In the genomic region with DNA sequence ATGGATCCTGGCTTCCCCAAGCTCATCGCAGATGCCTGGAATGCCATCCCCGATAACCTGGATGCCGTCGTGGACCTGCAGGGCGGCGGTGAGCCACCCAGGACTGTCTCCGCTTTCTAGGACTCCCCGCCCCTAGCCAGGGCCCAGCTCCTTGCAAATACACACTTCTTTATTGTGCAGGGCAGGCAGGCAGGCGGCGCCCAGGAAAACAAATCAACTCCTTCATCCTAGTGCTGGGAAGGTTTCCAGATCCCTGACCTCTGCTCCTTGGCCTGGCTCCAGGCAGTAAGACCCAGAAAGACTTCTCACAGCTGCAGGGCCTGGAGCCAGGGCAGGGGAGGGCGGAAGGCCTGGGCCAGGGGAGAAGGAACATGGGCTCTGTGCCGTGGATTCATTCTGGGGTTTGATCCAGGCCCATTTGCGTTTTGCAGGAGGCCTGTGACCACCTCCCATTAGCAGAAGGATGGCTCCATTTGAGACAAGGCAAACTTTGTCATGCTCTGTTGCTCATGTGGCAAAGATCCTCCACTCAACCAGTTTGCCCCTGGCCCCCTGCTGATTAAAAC, we compare ENCODE assay signal across 1 cellular context.
TF ChIP-seq lines count a peak whose summit lies in the region.

No MANE protein-coding gene starts in this region.

TF ChIP-seq in HepG2, 621 proteins besides CTCF, POLR2A, EP300 and RAD21 (continued from another document and continues in another):
- TF ChIP-seq, protein P1, sequence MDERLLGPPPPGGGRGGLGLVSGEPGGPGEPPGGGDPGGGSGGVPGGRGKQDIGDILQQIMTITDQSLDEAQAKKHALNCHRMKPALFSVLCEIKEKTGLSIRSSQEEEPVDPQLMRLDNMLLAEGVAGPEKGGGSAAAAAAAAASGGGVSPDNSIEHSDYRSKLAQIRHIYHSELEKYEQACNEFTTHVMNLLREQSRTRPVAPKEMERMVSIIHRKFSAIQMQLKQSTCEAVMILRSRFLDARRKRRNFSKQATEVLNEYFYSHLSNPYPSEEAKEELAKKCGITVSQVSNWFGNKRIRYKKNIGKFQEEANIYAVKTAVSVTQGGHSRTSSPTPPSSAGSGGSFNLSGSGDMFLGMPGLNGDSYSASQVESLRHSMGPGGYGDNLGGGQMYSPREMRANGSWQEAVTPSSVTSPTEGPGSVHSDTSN (CRISPR knock-in tag; IDR thresholded peaks at IDR 0.05): no peak
- TF ChIP-seq IRX3 (CRISPR knock-in tag; IDR thresholded peaks at IDR 0.05; ENCODE audit: borderline replicate concordance, low read depth): no peak
- no peak for TF ChIP-seq ZSCAN21 (CRISPR knock-in tag; IDR thresholded peaks at IDR 0.05; ENCODE audit: borderline replicate concordance)
- TF ChIP-seq SMAD9 (CRISPR knock-in tag; IDR thresholded peaks at IDR 0.05): no peak
- TF ChIP-seq ZNF780A (CRISPR knock-in tag; IDR thresholded peaks at IDR 0.05): no peak
- no peak for TF ChIP-seq ARHGAP35 (CRISPR knock-in tag; IDR thresholded peaks at IDR 0.05; ENCODE audit: borderline replicate concordance)
- no peak for TF ChIP-seq ZNF766 (CRISPR knock-in tag; IDR thresholded peaks at IDR 0.05; ENCODE audit: borderline replicate concordance)
- TF ChIP-seq NFKB2 (CRISPR knock-in tag; IDR thresholded peaks at IDR 0.05; ENCODE audit: borderline replicate concordance): no peak
- no peak for TF ChIP-seq ETV5 (CRISPR knock-in tag; IDR thresholded peaks at IDR 0.05; ENCODE audit: borderline replicate concordance)
- TF ChIP-seq, protein P2, sequence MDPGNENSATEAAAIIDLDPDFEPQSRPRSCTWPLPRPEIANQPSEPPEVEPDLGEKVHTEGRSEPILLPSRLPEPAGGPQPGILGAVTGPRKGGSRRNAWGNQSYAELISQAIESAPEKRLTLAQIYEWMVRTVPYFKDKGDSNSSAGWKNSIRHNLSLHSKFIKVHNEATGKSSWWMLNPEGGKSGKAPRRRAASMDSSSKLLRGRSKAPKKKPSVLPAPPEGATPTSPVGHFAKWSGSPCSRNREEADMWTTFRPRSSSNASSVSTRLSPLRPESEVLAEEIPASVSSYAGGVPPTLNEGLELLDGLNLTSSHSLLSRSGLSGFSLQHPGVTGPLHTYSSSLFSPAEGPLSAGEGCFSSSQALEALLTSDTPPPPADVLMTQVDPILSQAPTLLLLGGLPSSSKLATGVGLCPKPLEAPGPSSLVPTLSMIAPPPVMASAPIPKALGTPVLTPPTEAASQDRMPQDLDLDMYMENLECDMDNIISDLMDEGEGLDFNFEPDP (CRISPR knock-in tag; conservative IDR thresholded peaks at IDR 0.05): no peak
- no peak for TF ChIP-seq ZNF619 (CRISPR knock-in tag; IDR thresholded peaks at IDR 0.05)
- TF ChIP-seq, protein P3, sequence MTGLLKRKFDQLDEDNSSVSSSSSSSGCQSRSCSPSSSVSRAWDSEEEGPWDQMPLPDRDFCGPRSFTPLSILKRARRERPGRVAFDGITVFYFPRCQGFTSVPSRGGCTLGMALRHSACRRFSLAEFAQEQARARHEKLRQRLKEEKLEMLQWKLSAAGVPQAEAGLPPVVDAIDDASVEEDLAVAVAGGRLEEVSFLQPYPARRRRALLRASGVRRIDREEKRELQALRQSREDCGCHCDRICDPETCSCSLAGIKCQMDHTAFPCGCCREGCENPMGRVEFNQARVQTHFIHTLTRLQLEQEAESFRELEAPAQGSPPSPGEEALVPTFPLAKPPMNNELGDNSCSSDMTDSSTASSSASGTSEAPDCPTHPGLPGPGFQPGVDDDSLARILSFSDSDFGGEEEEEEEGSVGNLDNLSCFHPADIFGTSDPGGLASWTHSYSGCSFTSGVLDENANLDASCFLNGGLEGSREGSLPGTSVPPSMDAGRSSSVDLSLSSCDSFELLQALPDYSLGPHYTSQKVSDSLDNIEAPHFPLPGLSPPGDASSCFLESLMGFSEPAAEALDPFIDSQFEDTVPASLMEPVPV (CRISPR knock-in tag; IDR thresholded peaks at IDR 0.05): no peak
- TF ChIP-seq, protein P4, sequence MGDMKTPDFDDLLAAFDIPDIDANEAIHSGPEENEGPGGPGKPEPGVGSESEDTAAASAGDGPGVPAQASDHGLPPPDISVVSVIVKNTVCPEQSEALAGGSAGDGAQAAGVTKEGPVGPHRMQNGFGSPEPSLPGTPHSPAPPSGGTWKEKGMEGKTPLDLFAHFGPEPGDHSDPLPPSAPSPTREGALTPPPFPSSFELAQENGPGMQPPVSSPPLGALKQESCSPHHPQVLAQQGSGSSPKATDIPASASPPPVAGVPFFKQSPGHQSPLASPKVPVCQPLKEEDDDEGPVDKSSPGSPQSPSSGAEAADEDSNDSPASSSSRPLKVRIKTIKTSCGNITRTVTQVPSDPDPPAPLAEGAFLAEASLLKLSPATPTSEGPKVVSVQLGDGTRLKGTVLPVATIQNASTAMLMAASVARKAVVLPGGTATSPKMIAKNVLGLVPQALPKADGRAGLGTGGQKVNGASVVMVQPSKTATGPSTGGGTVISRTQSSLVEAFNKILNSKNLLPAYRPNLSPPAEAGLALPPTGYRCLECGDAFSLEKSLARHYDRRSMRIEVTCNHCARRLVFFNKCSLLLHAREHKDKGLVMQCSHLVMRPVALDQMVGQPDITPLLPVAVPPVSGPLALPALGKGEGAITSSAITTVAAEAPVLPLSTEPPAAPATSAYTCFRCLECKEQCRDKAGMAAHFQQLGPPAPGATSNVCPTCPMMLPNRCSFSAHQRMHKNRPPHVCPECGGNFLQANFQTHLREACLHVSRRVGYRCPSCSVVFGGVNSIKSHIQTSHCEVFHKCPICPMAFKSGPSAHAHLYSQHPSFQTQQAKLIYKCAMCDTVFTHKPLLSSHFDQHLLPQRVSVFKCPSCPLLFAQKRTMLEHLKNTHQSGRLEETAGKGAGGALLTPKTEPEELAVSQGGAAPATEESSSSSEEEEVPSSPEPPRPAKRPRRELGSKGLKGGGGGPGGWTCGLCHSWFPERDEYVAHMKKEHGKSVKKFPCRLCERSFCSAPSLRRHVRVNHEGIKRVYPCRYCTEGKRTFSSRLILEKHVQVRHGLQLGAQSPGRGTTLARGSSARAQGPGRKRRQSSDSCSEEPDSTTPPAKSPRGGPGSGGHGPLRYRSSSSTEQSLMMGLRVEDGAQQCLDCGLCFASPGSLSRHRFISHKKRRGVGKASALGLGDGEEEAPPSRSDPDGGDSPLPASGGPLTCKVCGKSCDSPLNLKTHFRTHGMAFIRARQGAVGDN (CRISPR knock-in tag; IDR thresholded peaks at IDR 0.05): peak; percentile 54
- 0 out of 2 replicates have a peak, but pooled peaks have one; percentile 25 for TF ChIP-seq RXRB (CRISPR knock-in tag; IDR thresholded peaks at IDR 0.05; ENCODE audit: borderline replicate concordance)
- TF ChIP-seq, protein P5, sequence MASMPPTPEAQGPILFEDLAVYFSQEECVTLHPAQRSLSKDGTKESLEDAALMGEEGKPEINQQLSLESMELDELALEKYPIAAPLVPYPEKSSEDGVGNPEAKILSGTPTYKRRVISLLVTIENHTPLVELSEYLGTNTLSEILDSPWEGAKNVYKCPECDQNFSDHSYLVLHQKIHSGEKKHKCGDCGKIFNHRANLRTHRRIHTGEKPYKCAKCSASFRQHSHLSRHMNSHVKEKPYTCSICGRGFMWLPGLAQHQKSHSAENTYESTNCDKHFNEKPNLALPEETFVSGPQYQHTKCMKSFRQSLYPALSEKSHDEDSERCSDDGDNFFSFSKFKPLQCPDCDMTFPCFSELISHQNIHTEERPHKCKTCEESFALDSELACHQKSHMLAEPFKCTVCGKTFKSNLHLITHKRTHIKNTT (CRISPR knock-in tag; IDR thresholded peaks at IDR 0.05): no peak
- no peak for TF ChIP-seq ZNF124 (CRISPR knock-in tag; IDR thresholded peaks at IDR 0.05)
- TF ChIP-seq, protein P6, sequence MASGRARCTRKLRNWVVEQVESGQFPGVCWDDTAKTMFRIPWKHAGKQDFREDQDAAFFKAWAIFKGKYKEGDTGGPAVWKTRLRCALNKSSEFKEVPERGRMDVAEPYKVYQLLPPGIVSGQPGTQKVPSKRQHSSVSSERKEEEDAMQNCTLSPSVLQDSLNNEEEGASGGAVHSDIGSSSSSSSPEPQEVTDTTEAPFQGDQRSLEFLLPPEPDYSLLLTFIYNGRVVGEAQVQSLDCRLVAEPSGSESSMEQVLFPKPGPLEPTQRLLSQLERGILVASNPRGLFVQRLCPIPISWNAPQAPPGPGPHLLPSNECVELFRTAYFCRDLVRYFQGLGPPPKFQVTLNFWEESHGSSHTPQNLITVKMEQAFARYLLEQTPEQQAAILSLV (CRISPR knock-in tag; IDR thresholded peaks at IDR 0.05; ENCODE audit: borderline replicate concordance): no peak
- no peak for TF ChIP-seq THYN1 (CRISPR knock-in tag; IDR thresholded peaks at IDR 0.05; ENCODE audit: borderline replicate concordance, low read depth)
- peak; percentile 47; the same call in 1 of the 2 replicates for TF ChIP-seq ZNF788 (CRISPR knock-in tag; IDR thresholded peaks at IDR 0.05; ENCODE audit: borderline replicate concordance)
- TF ChIP-seq, protein P7, sequence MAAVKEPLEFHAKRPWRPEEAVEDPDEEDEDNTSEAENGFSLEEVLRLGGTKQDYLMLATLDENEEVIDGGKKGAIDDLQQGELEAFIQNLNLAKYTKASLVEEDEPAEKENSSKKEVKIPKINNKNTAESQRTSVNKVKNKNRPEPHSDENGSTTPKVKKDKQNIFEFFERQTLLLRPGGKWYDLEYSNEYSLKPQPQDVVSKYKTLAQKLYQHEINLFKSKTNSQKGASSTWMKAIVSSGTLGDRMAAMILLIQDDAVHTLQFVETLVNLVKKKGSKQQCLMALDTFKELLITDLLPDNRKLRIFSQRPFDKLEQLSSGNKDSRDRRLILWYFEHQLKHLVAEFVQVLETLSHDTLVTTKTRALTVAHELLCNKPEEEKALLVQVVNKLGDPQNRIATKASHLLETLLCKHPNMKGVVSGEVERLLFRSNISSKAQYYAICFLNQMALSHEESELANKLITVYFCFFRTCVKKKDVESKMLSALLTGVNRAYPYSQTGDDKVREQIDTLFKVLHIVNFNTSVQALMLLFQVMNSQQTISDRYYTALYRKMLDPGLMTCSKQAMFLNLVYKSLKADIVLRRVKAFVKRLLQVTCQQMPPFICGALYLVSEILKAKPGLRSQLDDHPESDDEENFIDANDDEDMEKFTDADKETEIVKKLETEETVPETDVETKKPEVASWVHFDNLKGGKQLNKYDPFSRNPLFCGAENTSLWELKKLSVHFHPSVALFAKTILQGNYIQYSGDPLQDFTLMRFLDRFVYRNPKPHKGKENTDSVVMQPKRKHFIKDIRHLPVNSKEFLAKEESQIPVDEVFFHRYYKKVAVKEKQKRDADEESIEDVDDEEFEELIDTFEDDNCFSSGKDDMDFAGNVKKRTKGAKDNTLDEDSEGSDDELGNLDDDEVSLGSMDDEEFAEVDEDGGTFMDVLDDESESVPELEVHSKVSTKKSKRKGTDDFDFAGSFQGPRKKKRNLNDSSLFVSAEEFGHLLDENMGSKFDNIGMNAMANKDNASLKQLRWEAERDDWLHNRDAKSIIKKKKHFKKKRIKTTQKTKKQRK (IDR thresholded peaks at IDR 0.05; ENCODE audit: low read length): no peak
- TF ChIP-seq ZBTB3 (CRISPR knock-in tag; IDR thresholded peaks at IDR 0.05; ENCODE audit: borderline replicate concordance, low read depth): no peak
- TF ChIP-seq ERF (CRISPR knock-in tag; IDR thresholded peaks at IDR 0.05): peak; percentile 58; the same call in 1 of the 2 replicates
- no peak for TF ChIP-seq PRPF4 (IDR thresholded peaks at IDR 0.05; ENCODE audit: low read depth, low read length, poor library complexity, severe bottlenecking)
- no peak for TF ChIP-seq GPN1 (CRISPR knock-in tag; IDR thresholded peaks at IDR 0.05; ENCODE audit: borderline replicate concordance)
- TF ChIP-seq ZNF33A (CRISPR knock-in tag; IDR thresholded peaks at IDR 0.05; ENCODE audit: borderline replicate concordance): no peak
- TF ChIP-seq, protein P8, sequence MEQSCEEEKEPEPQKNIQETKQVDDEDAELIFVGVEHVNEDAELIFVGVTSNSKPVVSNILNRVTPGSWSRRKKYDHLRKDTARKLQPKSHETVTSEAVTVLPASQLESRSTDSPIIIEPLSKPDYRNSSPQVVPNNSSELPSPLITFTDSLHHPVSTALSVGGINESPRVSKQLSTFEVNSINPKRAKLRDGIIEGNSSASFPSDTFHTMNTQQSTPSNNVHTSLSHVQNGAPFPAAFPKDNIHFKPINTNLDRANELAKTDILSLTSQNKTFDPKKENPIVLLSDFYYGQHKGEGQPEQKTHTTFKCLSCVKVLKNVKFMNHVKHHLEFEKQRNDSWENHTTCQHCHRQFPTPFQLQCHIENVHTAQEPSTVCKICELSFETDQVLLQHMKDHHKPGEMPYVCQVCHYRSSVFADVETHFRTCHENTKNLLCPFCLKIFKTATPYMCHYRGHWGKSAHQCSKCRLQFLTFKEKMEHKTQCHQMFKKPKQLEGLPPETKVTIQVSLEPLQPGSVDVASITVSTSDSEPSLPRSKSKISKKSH (CRISPR knock-in tag; IDR thresholded peaks at IDR 0.05; ENCODE audit: borderline replicate concordance): 0 out of 2 replicates have a peak, but pooled peaks have one; percentile 46
- TF ChIP-seq KAT8 (CRISPR knock-in tag; IDR thresholded peaks at IDR 0.05): peak; percentile 42; the same call in 1 of the 2 replicates
- TF ChIP-seq ZNF296 (CRISPR knock-in tag; conservative IDR thresholded peaks at IDR 0.05): no peak
- no peak for TF ChIP-seq FOXK2 (IDR thresholded peaks at IDR 0.05)
- no peak for TF ChIP-seq SNAI1 (CRISPR knock-in tag; IDR thresholded peaks at IDR 0.05; ENCODE audit: borderline replicate concordance)
- TF ChIP-seq, protein P9, sequence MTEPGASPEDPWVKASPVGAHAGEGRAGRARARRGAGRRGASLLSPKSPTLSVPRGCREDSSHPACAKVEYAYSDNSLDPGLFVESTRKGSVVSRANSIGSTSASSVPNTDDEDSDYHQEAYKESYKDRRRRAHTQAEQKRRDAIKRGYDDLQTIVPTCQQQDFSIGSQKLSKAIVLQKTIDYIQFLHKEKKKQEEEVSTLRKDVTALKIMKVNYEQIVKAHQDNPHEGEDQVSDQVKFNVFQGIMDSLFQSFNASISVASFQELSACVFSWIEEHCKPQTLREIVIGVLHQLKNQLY (CRISPR knock-in tag; IDR thresholded peaks at IDR 0.05): no peak
- no peak for TF ChIP-seq EED (CRISPR knock-in tag; IDR thresholded peaks at IDR 0.05)
- no peak for TF ChIP-seq RFXAP (CRISPR knock-in tag; IDR thresholded peaks at IDR 0.05; ENCODE audit: borderline replicate concordance)
